13 cellular contexts compared by ENCODE assay signal in the genomic region with DNA sequence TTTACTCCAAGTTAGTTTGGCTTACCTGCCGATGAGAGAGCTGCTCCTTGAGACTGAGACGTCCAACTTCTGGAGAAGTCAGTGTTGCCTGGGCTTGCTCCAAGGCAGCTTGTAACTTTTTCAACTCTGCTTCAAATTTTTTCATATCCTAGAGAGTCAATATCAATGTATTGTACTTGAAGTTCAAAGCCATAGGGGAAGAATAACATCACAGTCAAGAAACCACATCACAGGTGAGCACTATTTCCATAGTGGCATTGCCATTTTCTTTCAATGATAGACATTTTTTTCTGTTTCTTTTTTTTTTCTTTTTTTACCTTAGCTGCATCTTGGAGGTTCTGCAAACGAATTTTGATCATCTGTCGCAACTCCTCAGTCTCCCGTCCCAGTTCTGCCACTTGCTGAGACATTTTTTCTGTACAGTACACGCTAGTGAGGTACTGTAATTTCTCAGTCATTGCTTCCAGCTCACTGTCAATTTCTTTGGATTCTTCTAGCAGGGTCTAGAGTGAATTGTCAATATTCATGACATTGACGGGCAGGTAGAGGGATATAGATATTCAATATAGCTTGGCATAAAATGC.
"Had no signal": no experiment of that assay in that cellular context is flagged by ENCODE, and none has a peak within 500 bp of the region (broad histone marks: within the 10 kb centered on the region; RNA-seq: fewer than 3 reads in every experiment).

No MANE protein-coding gene starts in this region.

- H3K4me3 ChIP-seq: esophagus muscularis mucosa, gastroesophageal sphincter, heart left ventricle, left lung, right atrium auricular region, thoracic aorta, upper lobe of right lung had no signal

- H3K36me3 Mint-ChIP-seq: WTC11 had no signal

- H3K27ac ChIP-seq: esophagus muscularis mucosa, gastroesophageal sphincter, heart left ventricle, left lung, right atrium auricular region, thoracic aorta, upper lobe of right lung had no signal

- H3K4me3 Mint-ChIP-seq: activated CD4-positive, alpha-beta memory T cell treated with anti-CD3 and anti-CD28 coated beads, Interleukin-2, amount 10 ng/mL, durations not matched to agents 7 days and 5 days; activated CD4-positive, alpha-beta T cell treated with anti-CD3 and anti-CD28 coated beads for 36 hours; dendritic cell treated with granulocyte-macrophage colony-stimulating factor and Interleukin-4, amounts not matched to agents 40 ng/mL and 50 ng/mL, for 4 days; WTC11 had no signal

- H3K27me3 ChIP-seq: esophagus muscularis mucosa, gastroesophageal sphincter, heart left ventricle, left lung, right atrium auricular region, upper lobe of right lung had no signal

- H3K27ac Mint-ChIP-seq: activated CD4-positive, alpha-beta memory T cell treated with anti-CD3 and anti-CD28 coated beads, Interleukin-2, amount 10 ng/mL, durations not matched to agents 7 days and 5 days; activated CD4-positive, alpha-beta T cell treated with anti-CD3 and anti-CD28 coated beads for 36 hours; dendritic cell treated with granulocyte-macrophage colony-stimulating factor and Interleukin-4, amounts not matched to agents 40 ng/mL and 50 ng/mL, for 4 days; progenitor cell of endocrine pancreas; WTC11 had no signal

- ATAC-seq: gastroesophageal sphincter, heart left ventricle, left lung had no signal

- H3K27me3 Mint-ChIP-seq: activated CD4-positive, alpha-beta memory T cell treated with anti-CD3 and anti-CD28 coated beads, Interleukin-2, amount 10 ng/mL, durations not matched to agents 7 days and 5 days; activated CD4-positive, alpha-beta T cell treated with anti-CD3 and anti-CD28 coated beads for 36 hours; dendritic cell treated with granulocyte-macrophage colony-stimulating factor and Interleukin-4, amounts not matched to agents 40 ng/mL and 50 ng/mL, for 4 days; progenitor cell of endocrine pancreas had no signal

- H3K9me3 ChIP-seq: esophagus muscularis mucosa, gastroesophageal sphincter, heart left ventricle, left lung, right atrium auricular region, thoracic aorta, upper lobe of right lung had no signal

- H3K9me3 Mint-ChIP-seq: activated CD4-positive, alpha-beta memory T cell treated with anti-CD3 and anti-CD28 coated beads, Interleukin-2, amount 10 ng/mL, durations not matched to agents 7 days and 5 days; dendritic cell treated with granulocyte-macrophage colony-stimulating factor and Interleukin-4, amounts not matched to agents 40 ng/mL and 50 ng/mL, for 4 days; WTC11 had no signal

- H3K4me1 ChIP-seq: gastroesophageal sphincter, left lung had no signal

- DNase-seq: heart left ventricle, left lung, midbrain, upper lobe of right lung had no signal
